ENCODE assay signal across 8 cellular contexts in genomic region chr9:69223605-69224004, GRCh38. TPM values are rescaled to one million over a fixed set of nuclear protein-coding genes. Genes with fewer than 3 reads are reported as not detected.
DNase-seq lines count a peak whose midpoint lies in the region; ATAC-seq and TF ChIP-seq lines count a peak whose summit lies in the region.

No MANE protein-coding gene starts in this region.

- CTCF ChIA-PET in activated CD4-positive, alpha-beta memory T cell treated with anti-CD3 and anti-CD28 coated beads, Interleukin-2, amount 10 ng/mL, durations not matched to agents 7 days and 5 days (lab: Charles Lee): interaction anchor here (0.8 to 2.0 kb wide), 6 partner anchors 10 to 188 kb away, joined by 3 to 8 read pairs (median 4); partner anchors contain the start of gene FXN

- H3K79me2 ChIP-seq in OCI-LY3 (ENCODE audit: low read length) (no peaks in the 10 kb centered on the region), mesendoderm (ENCODE audit: control insufficient read depth, insufficient read depth, low read length) (no peaks in the 10 kb centered on the region)

- no peaks in the 10 kb centered on the region for H3K9me3 ChIP-seq in OCI-LY3 (ENCODE audit: insufficient read depth, low read length)

- H3K36me3 ChIP-seq in OCI-LY3 (replicated peaks; ENCODE audit: low read depth, low read length) (peaks cover 41% of the 10 kb centered on the region), mesendoderm (ENCODE audit: control insufficient read depth, insufficient read depth, low read length) (peaks cover 3% of the 10 kb centered on the region)

- H3K27ac ChIP-seq in OCI-LY3 (ENCODE audit: low read length) (no peak overlapping the region), mesendoderm (ENCODE audit: low read depth, low read length) (no peak overlapping the region)

- no peak overlapping the region for H2AK5ac ChIP-seq in mesendoderm (ENCODE audit: low read length)

- POLR2A ChIA-PET in activated CD4-positive, alpha-beta memory T cell treated with anti-CD3 and anti-CD28 coated beads, Interleukin-2, amount 10 ng/mL, durations not matched to agents 7 days and 5 days (lab: Charles Lee): no interaction called here

- H3K4me3 ChIP-seq in AG10803 (ENCODE audit: low read length): no peak overlapping the region
- no peak overlapping the region for H3K4me3 ChIP-seq in OCI-LY3 (ENCODE audit: low read length)
- no peak overlapping the region for H3K4me3 ChIP-seq in mesendoderm (ENCODE audit: low read length)

- no peak overlapping the region for H3K4me2 ChIP-seq in OCI-LY3 (ENCODE audit: low read length)
- H3K4me2 ChIP-seq in mesendoderm (ENCODE audit: low read length): no peak overlapping the region

- whole genome bisulfite sequencing in mesendoderm (ENCODE audit: extremely low coverage, insufficient coverage, low lambda C conversion rate): no CpG with 5 or more reads among the region's 2 CpGs

- peaks cover 2% of the 10 kb centered on the region; the same call in 1 of the 2 replicates for H4K20me1 ChIP-seq in OCI-LY3 (ENCODE audit: insufficient read depth, low read length)

- DNase-seq in AG10803 (ENCODE audit: low read depth): peak; percentile 73
- DNase-seq in GM19240 (ENCODE audit: insufficient read length, low spot score): peak; percentile 8
- DNase-seq in endothelial cell (ENCODE audit: low spot score): peak; percentile 57
- peak; percentile 98 for DNase-seq in mesendoderm
- DNase-seq in activated CD4-positive, alpha-beta memory T cell treated with anti-CD3 and anti-CD28 coated beads, Interleukin-2, amount 10 ng/mL, durations not matched to agents 7 days and 5 days: no peak

- H3K4me3 Mint-ChIP-seq in endothelial cell (ENCODE audit: unreplicated experiment): no peak overlapping the region
- no peak overlapping the region for H3K4me3 Mint-ChIP-seq in activated CD4-positive, alpha-beta memory T cell treated with anti-CD3 and anti-CD28 coated beads, Interleukin-2, amount 10 ng/mL, durations not matched to agents 7 days and 5 days

- H2AFZ ChIP-seq in OCI-LY3 (ENCODE audit: low read depth, low read length): no peak overlapping the region

- no peaks in the 10 kb centered on the region for H3K9me3 Mint-ChIP-seq in endothelial cell (ENCODE audit: unreplicated experiment)
- no peaks in the 10 kb centered on the region for H3K9me3 Mint-ChIP-seq in activated CD4-positive, alpha-beta memory T cell treated with anti-CD3 and anti-CD28 coated beads, Interleukin-2, amount 10 ng/mL, durations not matched to agents 7 days and 5 days

- H3K4ac ChIP-seq in mesendoderm (ENCODE audit: low read depth, low read length): no peak overlapping the region

- no peak overlapping the region for H4K8ac ChIP-seq in mesendoderm (ENCODE audit: low read depth, low read length)

- H3K9ac ChIP-seq in OCI-LY3 (ENCODE audit: low read length) (no peak overlapping the region), mesendoderm (ENCODE audit: low read length) (no peak overlapping the region)

- H3K27me3 ChIP-seq in OCI-LY3 (ENCODE audit: low read depth, low read length) (no peaks in the 10 kb centered on the region), mesendoderm (ENCODE audit: insufficient read depth, low read length, poor library complexity) (no peaks in the 10 kb centered on the region)

- no peak for ATAC-seq in GM21825 (IDR thresholded peaks at IDR 0.05; ENCODE audit: unreplicated experiment)
- no peak for ATAC-seq in HG03521 (IDR thresholded peaks at IDR 0.05; ENCODE audit: unreplicated experiment)

- no peak overlapping the region for H3K56ac ChIP-seq in mesendoderm (ENCODE audit: low read length)

- no peak overlapping the region for H2BK5ac ChIP-seq in mesendoderm (ENCODE audit: low read length)

- H3K79me1 ChIP-seq in mesendoderm (ENCODE audit: low read length): no peaks in the 10 kb centered on the region

- H3K18ac ChIP-seq in mesendoderm (ENCODE audit: low read length): no peak overlapping the region

- peaks cover 28% of the 10 kb centered on the region for H3K36me3 Mint-ChIP-seq in endothelial cell (ENCODE audit: low read depth, unreplicated experiment)
- peaks cover 25% of the 10 kb centered on the region for H3K36me3 Mint-ChIP-seq in activated CD4-positive, alpha-beta memory T cell treated with anti-CD3 and anti-CD28 coated beads, Interleukin-2, amount 10 ng/mL, durations not matched to agents 7 days and 5 days (ENCODE audit: low read depth)

- no peak overlapping the region for H2BK120ac ChIP-seq in mesendoderm (ENCODE audit: low read depth, low read length)

- no peak overlapping the region for H4K5ac ChIP-seq in mesendoderm (ENCODE audit: low read length)

- no peaks in the 10 kb centered on the region for H3K27me3 Mint-ChIP-seq in endothelial cell (ENCODE audit: unreplicated experiment)
- H3K27me3 Mint-ChIP-seq in activated CD4-positive, alpha-beta memory T cell treated with anti-CD3 and anti-CD28 coated beads, Interleukin-2, amount 10 ng/mL, durations not matched to agents 7 days and 5 days: no peaks in the 10 kb centered on the region

- H3K4me1 ChIP-seq in OCI-LY3 (ENCODE audit: low read length) (no peaks in the 10 kb centered on the region), mesendoderm (ENCODE audit: control insufficient read depth, low read depth, low read length) (no peaks in the 10 kb centered on the region)

- TF ChIP-seq CTCF in AG10803 (conservative IDR thresholded peaks at IDR 0.05; ENCODE audit: low read length) (peak; percentile 81), OCI-LY3 (IDR thresholded peaks at IDR 0.05; ENCODE audit: low read depth, low read length) (peak; percentile 52), endothelial cell (IDR thresholded peaks at IDR 0.05; ENCODE audit: unreplicated experiment) (peak; percentile 78)

- H3K27ac Mint-ChIP-seq in endothelial cell (ENCODE audit: unreplicated experiment): peak overlapping the region; percentile 55
- no peak overlapping the region for H3K27ac Mint-ChIP-seq in activated CD4-positive, alpha-beta memory T cell treated with anti-CD3 and anti-CD28 coated beads, Interleukin-2, amount 10 ng/mL, durations not matched to agents 7 days and 5 days

- peaks cover 13% of the 10 kb centered on the region for H3K4me1 Mint-ChIP-seq in endothelial cell (ENCODE audit: unreplicated experiment)
- H3K4me1 Mint-ChIP-seq in activated CD4-positive, alpha-beta memory T cell treated with anti-CD3 and anti-CD28 coated beads, Interleukin-2, amount 10 ng/mL, durations not matched to agents 7 days and 5 days: no peaks in the 10 kb centered on the region

- no peak overlapping the region for H2BK15ac ChIP-seq in mesendoderm (replicated peaks; ENCODE audit: low read depth)

- no peak overlapping the region for H3K23ac ChIP-seq in mesendoderm (ENCODE audit: low read length)

RNA-seq across cellular contexts. Expression of gene TJP2, which starts 49.5 kb away (rescaled TPM):
- 198 TPM for total RNA-seq in endothelial cell (ENCODE audit: unreplicated experiment)
- polyA plus RNA-seq in mesendoderm (2013, experiment 1 of 2): 65.2 TPM
- 64.3 TPM for polyA plus RNA-seq in mesendoderm (2013, experiment 2 of 2)
- total RNA-seq in activated CD4-positive, alpha-beta memory T cell treated with anti-CD3 and anti-CD28 coated beads, Interleukin-2, amount 10 ng/mL, durations not matched to agents 7 days and 5 days: 10 to 100 TPM; 37.2 to 37.9 TPM
